ENCODE assay signal across 8 cellular contexts in genomic region chr6:136288566-136289326, GRCh38. TPM values are rescaled to one million over a fixed set of nuclear protein-coding genes. Genes with fewer than 3 reads are reported as not detected.
DNase-seq lines count a peak whose midpoint lies in the region; ATAC-seq and TF ChIP-seq lines count a peak whose summit lies in the region.

No MANE protein-coding gene starts in this region.

- H3K36me3 ChIP-seq in ovary: no peaks in the 10 kb centered on the region
- no peaks in the 10 kb centered on the region for H3K36me3 ChIP-seq in thyroid gland

- TF ChIP-seq CTCF in ovary (IDR thresholded peaks at IDR 0.05) (no peak), thyroid gland (IDR thresholded peaks at IDR 0.05) (peak in 4 of 6 experiments; percentile 26 to 37 (median 34))

- H3K4me3 Mint-ChIP-seq in activated naive CD8-positive, alpha-beta T cell treated with anti-CD3 and anti-CD28 coated beads, Interleukin-2, amount 50 U/mL, for 24 hours: peak overlapping the region; percentile 99

- H3K27ac ChIP-seq in ovary (peak overlapping the region; percentile 97 to 100), thyroid gland (peak overlapping the region; percentile 97 to 100 (median 100))

- TF ChIP-seq EP300 in ovary (IDR thresholded peaks at IDR 0.05): no peak

- peak overlapping the region; percentile 100 for H3K27ac Mint-ChIP-seq in activated naive CD8-positive, alpha-beta T cell treated with anti-CD3 and anti-CD28 coated beads, Interleukin-2, amount 50 U/mL, for 24 hours

- H3K9me3 ChIP-seq in ovary (no peaks in the 10 kb centered on the region), thyroid gland (no peaks in the 10 kb centered on the region)

- TF ChIP-seq POLR2A in ovary (IDR thresholded peaks at IDR 0.05): no peak
- no peak for TF ChIP-seq POLR2A in thyroid gland (IDR thresholded peaks at IDR 0.05)

- no peaks in the 10 kb centered on the region for H3K9me3 Mint-ChIP-seq in activated naive CD8-positive, alpha-beta T cell treated with anti-CD3 and anti-CD28 coated beads, Interleukin-2, amount 50 U/mL, for 24 hours

- WGBS in ovary, 3 donors: 0 to 1% (median 1%) methylated on average over 34 of the region's 34 CpGs
- 0% methylated on average over 29 to 34 of the region's 34 CpGs for WGBS in thyroid gland, 2 donors

- H3K27me3 Mint-ChIP-seq in activated naive CD8-positive, alpha-beta T cell treated with anti-CD3 and anti-CD28 coated beads, Interleukin-2, amount 50 U/mL, for 24 hours: peaks cover 8% of the 10 kb centered on the region

- DNase-seq in DMS53 treated with DMSO at 0.1 percent for 48 hours (lab: John Stamatoyannopoulos, UW; ENCODE audit: unreplicated experiment): peak; percentile 32
- peak; percentile 96 for DNase-seq in LHCN-M2 (ENCODE audit: low read depth)
- peak; percentile 59 to 81 for DNase-seq in SW 1271 (lab: John Stamatoyannopoulos, UW)
- DNase-seq in activated naive CD8-positive, alpha-beta T cell treated with anti-CD3 and anti-CD28 coated beads, Interleukin-2, amount 50 U/mL, for 24 hours: peak; percentile 73
- peak; percentile 84 for DNase-seq in Right ventricle myocardium superior
- peak; percentile 57 to 77 (median 71) for DNase-seq in ovary
- peak; percentile 89 to 90 for DNase-seq in thyroid gland

- ATAC-seq in GM21825 (IDR thresholded peaks at IDR 0.05; ENCODE audit: unreplicated experiment): peak; percentile 33
- ATAC-seq in activated naive CD8-positive, alpha-beta T cell treated with anti-CD3 and anti-CD28 coated beads, Interleukin-2, amount 50 U/mL, for 24 hours: peak; percentile 62
- ATAC-seq in Right ventricle myocardium superior (ENCODE audit: poor library complexity): peak; percentile 48

- peaks cover 10% of the 10 kb centered on the region for H3K4me1 ChIP-seq in ovary (ENCODE audit: insufficient read depth)
- H3K4me1 ChIP-seq in thyroid gland: peaks cover 45% of the 10 kb centered on the region in 2 donors

- intact Hi-C loops in Right ventricle myocardium superior (cut with DNase I) (no loop called here), ovary (cut with DNase I) (loop anchor here in 1 of 4 donors (2.0 kb wide), 1 partner anchor 790 kb away; no protein-coding TSS in a partner anchor), thyroid gland (cut with DNase I) (no loop called here)

- H3K27me3 ChIP-seq in ovary: no peaks in the 10 kb centered on the region
- no peaks in the 10 kb centered on the region for H3K27me3 ChIP-seq in thyroid gland

- H3K4me3 ChIP-seq in ovary: peak overlapping the region; percentile 98
- H3K4me3 ChIP-seq in thyroid gland (replicated peaks in 1 of 3): peak overlapping the region; percentile 72 to 88 (median 86)

- peaks cover 34% of the 10 kb centered on the region for H3K36me3 Mint-ChIP-seq in activated naive CD8-positive, alpha-beta T cell treated with anti-CD3 and anti-CD28 coated beads, Interleukin-2, amount 50 U/mL, for 24 hours (ENCODE audit: low read depth)

- H3K4me1 Mint-ChIP-seq in activated naive CD8-positive, alpha-beta T cell treated with anti-CD3 and anti-CD28 coated beads, Interleukin-2, amount 50 U/mL, for 24 hours: peaks cover 61% of the 10 kb centered on the region

RNA-seq across cellular contexts. Expression of gene BCLAF1, which starts 0.9 kb away (rescaled TPM):
- total RNA-seq in LHCN-M2 (2014; rRNA removed) (91.1 and 95.9 TPM in 2 replicates), Right ventricle myocardium superior (59.5 TPM), ovary (100 to 1,000 TPM; 108 to 184 (median 168) TPM), thyroid gland (100 to 1,000 TPM; 149 to 209 (median 169) TPM)
- polyA plus RNA-seq in LHCN-M2 (2012): 38.4 TPM
- 100 to 1,000 TPM in 1 of 2 donors, 10 to 100 TPM in 1; 41.0 to 113 TPM for polyA plus RNA-seq in ovary

RNA-seq across cellular contexts. Expression of gene MTFR2, which starts 38.6 kb away (rescaled TPM):
- total RNA-seq in LHCN-M2 (2014; rRNA removed): 7.6 and 8.7 TPM in 2 replicates
- polyA plus RNA-seq in LHCN-M2 (2012): 3.4 TPM
- 0.24 TPM for total RNA-seq in Right ventricle myocardium superior
- total RNA-seq in ovary: under 1 TPM in 4 of 7 donors, not detected in 3; 0.25 to 0.60 (median 0.43) TPM
- polyA plus RNA-seq in ovary: under 1 TPM; 0.35 to 0.75 TPM
- total RNA-seq in thyroid gland: under 1 TPM in 2 of 4 donors, not detected in 2; 0.54 to 0.59 TPM

Comparison
In these comparisons a context has a peak if more than half of its experiments do, and no peak if none do; other contexts are left out.
1. Peak in every context shown above with its lines: DNase-seq, ATAC-seq, H3K4me3 ChIP-seq and H3K27ac ChIP-seq.
2. DNase-seq: peak in every context shown above with its lines; median percentile 96 in LHCN-M2; 90 in thyroid gland; 84 in Right ventricle myocardium superior; 73 in activated naive CD8-positive, alpha-beta T cell treated with anti-CD3 and anti-CD28 coated beads, Interleukin-2, amount 50 U/mL, for 24 hours; 71 in ovary; 70 in SW 1271; 32 in DMS53 treated with DMSO at 0.1 percent for 48 hours.
3. CTCF ChIP-seq: peak in thyroid gland (4 of 6); none in ovary (0 of 3).